ENCODE assay signal across 1 cellular context in genomic region chr6:36985963-36986703, GRCh38.
A peak's percentile ranks its signal among the peaks of the same experiment; 100 is the strongest.
TF ChIP-seq lines count a peak whose summit lies in the region.

Gene MTCH1 (minus strand): TSS chr6:36986196. CDS start chr6:36986173, 23 bp downstream.

TF ChIP-seq in GM12878, 131 proteins besides CTCF, POLR2A, EP300 and RAD21 (continued from another document and continues in another):
- TF ChIP-seq, protein P1, sequence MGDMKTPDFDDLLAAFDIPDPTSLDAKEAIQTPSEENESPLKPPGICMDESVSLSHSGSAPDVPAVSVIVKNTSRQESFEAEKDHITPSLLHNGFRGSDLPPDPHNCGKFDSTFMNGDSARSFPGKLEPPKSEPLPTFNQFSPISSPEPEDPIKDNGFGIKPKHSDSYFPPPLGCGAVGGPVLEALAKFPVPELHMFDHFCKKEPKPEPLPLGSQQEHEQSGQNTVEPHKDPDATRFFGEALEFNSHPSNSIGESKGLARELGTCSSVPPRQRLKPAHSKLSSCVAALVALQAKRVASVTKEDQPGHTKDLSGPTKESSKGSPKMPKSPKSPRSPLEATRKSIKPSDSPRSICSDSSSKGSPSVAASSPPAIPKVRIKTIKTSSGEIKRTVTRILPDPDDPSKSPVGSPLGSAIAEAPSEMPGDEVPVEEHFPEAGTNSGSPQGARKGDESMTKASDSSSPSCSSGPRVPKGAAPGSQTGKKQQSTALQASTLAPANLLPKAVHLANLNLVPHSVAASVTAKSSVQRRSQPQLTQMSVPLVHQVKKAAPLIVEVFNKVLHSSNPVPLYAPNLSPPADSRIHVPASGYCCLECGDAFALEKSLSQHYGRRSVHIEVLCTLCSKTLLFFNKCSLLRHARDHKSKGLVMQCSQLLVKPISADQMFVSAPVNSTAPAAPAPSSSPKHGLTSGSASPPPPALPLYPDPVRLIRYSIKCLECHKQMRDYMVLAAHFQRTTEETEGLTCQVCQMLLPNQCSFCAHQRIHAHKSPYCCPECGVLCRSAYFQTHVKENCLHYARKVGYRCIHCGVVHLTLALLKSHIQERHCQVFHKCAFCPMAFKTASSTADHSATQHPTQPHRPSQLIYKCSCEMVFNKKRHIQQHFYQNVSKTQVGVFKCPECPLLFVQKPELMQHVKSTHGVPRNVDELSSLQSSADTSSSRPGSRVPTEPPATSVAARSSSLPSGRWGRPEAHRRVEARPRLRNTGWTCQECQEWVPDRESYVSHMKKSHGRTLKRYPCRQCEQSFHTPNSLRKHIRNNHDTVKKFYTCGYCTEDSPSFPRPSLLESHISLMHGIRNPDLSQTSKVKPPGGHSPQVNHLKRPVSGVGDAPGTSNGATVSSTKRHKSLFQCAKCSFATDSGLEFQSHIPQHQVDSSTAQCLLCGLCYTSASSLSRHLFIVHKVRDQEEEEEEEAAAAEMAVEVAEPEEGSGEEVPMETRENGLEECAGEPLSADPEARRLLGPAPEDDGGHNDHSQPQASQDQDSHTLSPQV (IDR thresholded peaks at IDR 0.05) = no peak
- TF ChIP-seq CBX5 (IDR thresholded peaks at IDR 0.05; ENCODE audit: low read depth) = no peak
- TF ChIP-seq POLR2AphosphoS5 (IDR thresholded peaks at IDR 0.05; ENCODE audit: low read length) = peak; percentile 94
- 0 out of 2 replicates have a peak, but pooled peaks have one; percentile 46 for TF ChIP-seq CHD2 (IDR thresholded peaks at IDR 0.05; ENCODE audit: borderline replicate concordance, low read depth, low read length)
- TF ChIP-seq MTA3 (IDR thresholded peaks at IDR 0.05; ENCODE audit: borderline replicate concordance, low read length) = no peak
- TF ChIP-seq RELB (IDR thresholded peaks at IDR 0.05; ENCODE audit: low read depth) = no peak
- TF ChIP-seq RBBP5 (conservative IDR thresholded peaks at IDR 0.05) = no peak
- no peak for TF ChIP-seq ZBTB33 (IDR thresholded peaks at IDR 0.05)
- no peak for TF ChIP-seq RFX5 (IDR thresholded peaks at IDR 0.05; ENCODE audit: low read depth, low read length)
- no peak for TF ChIP-seq EZH2 (IDR thresholded peaks at IDR 0.05; ENCODE audit: borderline replicate concordance, control insufficient read depth, low read depth, low read length)
- TF ChIP-seq BACH1 (IDR thresholded peaks at IDR 0.05; ENCODE audit: borderline replicate concordance) = peak; percentile 91
- 0 out of 2 replicates have a peak, but pooled peaks have one; percentile 32 for TF ChIP-seq ZSCAN29 (IDR thresholded peaks at IDR 0.05)
- TF ChIP-seq LARP7 (IDR thresholded peaks at IDR 0.05) = peak; percentile 94
- TF ChIP-seq SREBF1 (IDR thresholded peaks at IDR 0.05; ENCODE audit: low read length) = peak; percentile 94
- no peak for TF ChIP-seq ZNF384 (IDR thresholded peaks at IDR 0.05; ENCODE audit: borderline replicate concordance, low read depth, low read length)
- TF ChIP-seq SREBF2 (IDR thresholded peaks at IDR 0.05; ENCODE audit: low read length) = no peak
- no peak for TF ChIP-seq MTA2 (IDR thresholded peaks at IDR 0.05; ENCODE audit: low read depth)
- TF ChIP-seq, protein P2, sequence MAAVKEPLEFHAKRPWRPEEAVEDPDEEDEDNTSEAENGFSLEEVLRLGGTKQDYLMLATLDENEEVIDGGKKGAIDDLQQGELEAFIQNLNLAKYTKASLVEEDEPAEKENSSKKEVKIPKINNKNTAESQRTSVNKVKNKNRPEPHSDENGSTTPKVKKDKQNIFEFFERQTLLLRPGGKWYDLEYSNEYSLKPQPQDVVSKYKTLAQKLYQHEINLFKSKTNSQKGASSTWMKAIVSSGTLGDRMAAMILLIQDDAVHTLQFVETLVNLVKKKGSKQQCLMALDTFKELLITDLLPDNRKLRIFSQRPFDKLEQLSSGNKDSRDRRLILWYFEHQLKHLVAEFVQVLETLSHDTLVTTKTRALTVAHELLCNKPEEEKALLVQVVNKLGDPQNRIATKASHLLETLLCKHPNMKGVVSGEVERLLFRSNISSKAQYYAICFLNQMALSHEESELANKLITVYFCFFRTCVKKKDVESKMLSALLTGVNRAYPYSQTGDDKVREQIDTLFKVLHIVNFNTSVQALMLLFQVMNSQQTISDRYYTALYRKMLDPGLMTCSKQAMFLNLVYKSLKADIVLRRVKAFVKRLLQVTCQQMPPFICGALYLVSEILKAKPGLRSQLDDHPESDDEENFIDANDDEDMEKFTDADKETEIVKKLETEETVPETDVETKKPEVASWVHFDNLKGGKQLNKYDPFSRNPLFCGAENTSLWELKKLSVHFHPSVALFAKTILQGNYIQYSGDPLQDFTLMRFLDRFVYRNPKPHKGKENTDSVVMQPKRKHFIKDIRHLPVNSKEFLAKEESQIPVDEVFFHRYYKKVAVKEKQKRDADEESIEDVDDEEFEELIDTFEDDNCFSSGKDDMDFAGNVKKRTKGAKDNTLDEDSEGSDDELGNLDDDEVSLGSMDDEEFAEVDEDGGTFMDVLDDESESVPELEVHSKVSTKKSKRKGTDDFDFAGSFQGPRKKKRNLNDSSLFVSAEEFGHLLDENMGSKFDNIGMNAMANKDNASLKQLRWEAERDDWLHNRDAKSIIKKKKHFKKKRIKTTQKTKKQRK (IDR thresholded peaks at IDR 0.05; ENCODE audit: low read depth, low read length) = no peak
- TF ChIP-seq, protein P3, sequence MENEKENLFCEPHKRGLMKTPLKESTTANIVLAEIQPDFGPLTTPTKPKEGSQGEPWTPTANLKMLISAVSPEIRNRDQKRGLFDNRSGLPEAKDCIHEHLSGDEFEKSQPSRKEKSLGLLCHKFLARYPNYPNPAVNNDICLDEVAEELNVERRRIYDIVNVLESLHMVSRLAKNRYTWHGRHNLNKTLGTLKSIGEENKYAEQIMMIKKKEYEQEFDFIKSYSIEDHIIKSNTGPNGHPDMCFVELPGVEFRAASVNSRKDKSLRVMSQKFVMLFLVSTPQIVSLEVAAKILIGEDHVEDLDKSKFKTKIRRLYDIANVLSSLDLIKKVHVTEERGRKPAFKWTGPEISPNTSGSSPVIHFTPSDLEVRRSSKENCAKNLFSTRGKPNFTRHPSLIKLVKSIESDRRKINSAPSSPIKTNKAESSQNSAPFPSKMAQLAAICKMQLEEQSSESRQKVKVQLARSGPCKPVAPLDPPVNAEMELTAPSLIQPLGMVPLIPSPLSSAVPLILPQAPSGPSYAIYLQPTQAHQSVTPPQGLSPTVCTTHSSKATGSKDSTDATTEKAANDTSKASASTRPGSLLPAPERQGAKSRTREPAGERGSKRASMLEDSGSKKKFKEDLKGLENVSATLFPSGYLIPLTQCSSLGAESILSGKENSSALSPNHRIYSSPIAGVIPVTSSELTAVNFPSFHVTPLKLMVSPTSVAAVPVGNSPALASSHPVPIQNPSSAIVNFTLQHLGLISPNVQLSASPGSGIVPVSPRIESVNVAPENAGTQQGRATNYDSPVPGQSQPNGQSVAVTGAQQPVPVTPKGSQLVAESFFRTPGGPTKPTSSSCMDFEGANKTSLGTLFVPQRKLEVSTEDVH (IDR thresholded peaks at IDR 0.05; ENCODE audit: low read depth, partially characterized antibody) = no peak
- no peak for TF ChIP-seq RCOR1 (conservative IDR thresholded peaks at IDR 0.05; ENCODE audit: low read depth, low read length)
- TF ChIP-seq EGR1 (IDR thresholded peaks at IDR 0.05; ENCODE audit: borderline replicate concordance in 1 of 2, low read depth in 2 of 2, low read length in 2 of 2) = peak in 1 of 2 experiments; percentile 75; a peak in 2 of 3 replicates
- TF ChIP-seq CBFB (IDR thresholded peaks at IDR 0.05; ENCODE audit: low read depth) = no peak
- TF ChIP-seq STAT1 (conservative IDR thresholded peaks at IDR 0.05) = no peak; the same call in 1 of the 2 replicates
- TF ChIP-seq, protein P4, sequence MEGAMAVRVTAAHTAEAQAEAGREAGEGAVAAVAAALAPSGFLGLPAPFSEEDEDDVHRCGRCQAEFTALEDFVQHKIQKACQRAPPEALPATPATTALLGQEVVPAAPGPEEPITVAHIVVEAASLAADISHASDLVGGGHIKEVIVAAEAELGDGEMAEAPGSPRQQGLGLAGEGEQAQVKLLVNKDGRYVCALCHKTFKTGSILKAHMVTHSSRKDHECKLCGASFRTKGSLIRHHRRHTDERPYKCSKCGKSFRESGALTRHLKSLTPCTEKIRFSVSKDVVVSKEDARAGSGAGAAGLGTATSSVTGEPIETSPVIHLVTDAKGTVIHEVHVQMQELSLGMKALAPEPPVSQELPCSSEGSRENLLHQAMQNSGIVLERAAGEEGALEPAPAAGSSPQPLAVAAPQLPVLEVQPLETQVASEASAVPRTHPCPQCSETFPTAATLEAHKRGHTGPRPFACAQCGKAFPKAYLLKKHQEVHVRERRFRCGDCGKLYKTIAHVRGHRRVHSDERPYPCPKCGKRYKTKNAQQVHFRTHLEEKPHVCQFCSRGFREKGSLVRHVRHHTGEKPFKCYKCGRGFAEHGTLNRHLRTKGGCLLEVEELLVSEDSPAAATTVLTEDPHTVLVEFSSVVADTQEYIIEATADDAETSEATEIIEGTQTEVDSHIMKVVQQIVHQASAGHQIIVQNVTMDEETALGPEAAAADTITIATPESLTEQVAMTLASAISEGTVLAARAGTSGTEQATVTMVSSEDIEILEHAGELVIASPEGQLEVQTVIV (IDR thresholded peaks at IDR 0.05; ENCODE audit: borderline replicate concordance, partially characterized antibody) = peak; percentile 78
- TF ChIP-seq JUND (IDR thresholded peaks at IDR 0.05; ENCODE audit: low read depth, low read length) = peak; percentile 98
- TF ChIP-seq WRNIP1 (IDR thresholded peaks at IDR 0.05; ENCODE audit: borderline replicate concordance, low read depth, low read length) = no peak
- TF ChIP-seq JUNB (IDR thresholded peaks at IDR 0.05) = no peak
- TF ChIP-seq, protein P5, sequence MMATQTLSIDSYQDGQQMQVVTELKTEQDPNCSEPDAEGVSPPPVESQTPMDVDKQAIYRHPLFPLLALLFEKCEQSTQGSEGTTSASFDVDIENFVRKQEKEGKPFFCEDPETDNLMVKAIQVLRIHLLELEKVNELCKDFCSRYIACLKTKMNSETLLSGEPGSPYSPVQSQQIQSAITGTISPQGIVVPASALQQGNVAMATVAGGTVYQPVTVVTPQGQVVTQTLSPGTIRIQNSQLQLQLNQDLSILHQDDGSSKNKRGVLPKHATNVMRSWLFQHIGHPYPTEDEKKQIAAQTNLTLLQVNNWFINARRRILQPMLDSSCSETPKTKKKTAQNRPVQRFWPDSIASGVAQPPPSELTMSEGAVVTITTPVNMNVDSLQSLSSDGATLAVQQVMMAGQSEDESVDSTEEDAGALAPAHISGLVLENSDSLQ (IDR thresholded peaks at IDR 0.05) = no peak
- TF ChIP-seq ZNF24 (IDR thresholded peaks at IDR 0.05) = peak; percentile 35; the same call in 1 of the 2 replicates
- peak; percentile 46 for TF ChIP-seq HCFC1 (IDR thresholded peaks at IDR 0.05; ENCODE audit: low read length)
- no peak for TF ChIP-seq ATF2 (IDR thresholded peaks at IDR 0.05; ENCODE audit: low read length)
- peak; percentile 83 for TF ChIP-seq MXI1 (IDR thresholded peaks at IDR 0.05; ENCODE audit: low read depth, low read length)
- TF ChIP-seq TARDBP (IDR thresholded peaks at IDR 0.05; ENCODE audit: borderline replicate concordance) = no peak
- peak; percentile 97 for TF ChIP-seq CHD1 (IDR thresholded peaks at IDR 0.05; ENCODE audit: low read depth, low read length)
- TF ChIP-seq ESRRA (IDR thresholded peaks at IDR 0.05; ENCODE audit: low read length) = no peak
- no peak for TF ChIP-seq SPI1 (IDR thresholded peaks at IDR 0.05; ENCODE audit: borderline replicate concordance, insufficient read depth, low read depth, low read length)
- TF ChIP-seq PBX3 (IDR thresholded peaks at IDR 0.05; ENCODE audit: insufficient replicate concordance, low read depth, low read length) = no peak
- TF ChIP-seq HDAC2 (IDR thresholded peaks at IDR 0.05) = no peak
